In genomic region chr3:129424185-129424841, GRCh38 we compare ENCODE assay signal across 8 cellular contexts. TPM values are rescaled to one million over a fixed set of nuclear protein-coding genes. Genes with fewer than 3 reads are reported as not detected.
DNase-seq lines count a peak whose midpoint lies in the region; ATAC-seq and TF ChIP-seq lines count a peak whose summit lies in the region.

No MANE protein-coding gene starts in this region.

- H3K27me3 ChIP-seq in GM06990 (replicated peaks; ENCODE audit: control insufficient read depth, insufficient read depth, low read length) = no peaks in the 10 kb centered on the region
- no peaks in the 10 kb centered on the region for H3K27me3 ChIP-seq in foreskin keratinocyte
- H3K27me3 ChIP-seq in right atrium auricular region = no peaks in the 10 kb centered on the region

- H3K27ac ChIP-seq in foreskin keratinocyte = peak overlapping the region; percentile 88
- no peak overlapping the region for H3K27ac ChIP-seq in right atrium auricular region

- H3K4me1 ChIP-seq in foreskin keratinocyte (peaks cover 20% of the 10 kb centered on the region), right atrium auricular region (peaks cover 0 to 14% of the 10 kb centered on the region in 2 donors)

- no peak overlapping the region for H3K4me3 ChIP-seq in GM06990 (replicated peaks; ENCODE audit: low read depth, low read length)
- no peak overlapping the region for H3K4me3 ChIP-seq in right atrium auricular region

- no peaks in the 10 kb centered on the region; the same call in 1 of the 2 replicates for H3K36me3 ChIP-seq in GM06990 (ENCODE audit: control insufficient read depth, insufficient read depth, low read length)
- no peaks in the 10 kb centered on the region for H3K36me3 ChIP-seq in right atrium auricular region

- ATAC-seq in GM21529 (IDR thresholded peaks at IDR 0.05; ENCODE audit: unreplicated experiment) = peak; percentile 68
- ATAC-seq in foreskin keratinocyte = peak; percentile 82
- no peak for ATAC-seq in HG02840 (IDR thresholded peaks at IDR 0.05; ENCODE audit: low FRiP score, unreplicated experiment)

- peak; percentile 62 for DNase-seq in GM06990 (ENCODE audit: extremely low read depth, insufficient read length)
- DNase-seq in MV-4-11 (lab: John Stamatoyannopoulos, UW) = peak; percentile 97
- DNase-seq in foreskin keratinocyte = peak; percentile 90 to 98
- DNase-seq in NCI-H146 (lab: John Stamatoyannopoulos, UW) = no peak
- no peak for DNase-seq in epidermal melanocyte (ENCODE audit: insufficient read length, low spot score)
- DNase-seq in right atrium auricular region (ENCODE audit: low spot score) = no peak

- TF ChIP-seq CTCF in GM06990 (IDR thresholded peaks at IDR 0.05; ENCODE audit: insufficient read depth, low read length, poor library complexity, severe bottlenecking) = no peak
- no peak for TF ChIP-seq CTCF in foreskin keratinocyte (conservative IDR thresholded peaks at IDR 0.05)
- TF ChIP-seq CTCF in right atrium auricular region (IDR thresholded peaks at IDR 0.05) = no peak

- H3K9me3 ChIP-seq in right atrium auricular region = no peaks in the 10 kb centered on the region

RNA-seq across cellular contexts. Expression of gene EFCAB12, which starts 4.1 kb away (rescaled TPM):
- total RNA-seq in foreskin keratinocyte = 0.24 and 0.32 TPM in 2 replicates
- 0.20 and 0.27 TPM in 2 replicates for polyA plus RNA-seq in foreskin keratinocyte
- total RNA-seq in right atrium auricular region = under 1 TPM in 1 of 2 donors, not detected in 1; 0.28 TPM

RNA-seq across cellular contexts. Expression of gene MBD4, which starts 15.4 kb away (rescaled TPM):
- total RNA-seq in foreskin keratinocyte (24.0 and 26.5 TPM in 2 replicates), right atrium auricular region (10 to 100 TPM; 17.8 to 26.4 TPM)
- polyA plus RNA-seq in foreskin keratinocyte = 13.1 and 16.9 TPM in 2 replicates

RNA-seq across cellular contexts. Expression of gene IFT122, which starts 15.7 kb away (rescaled TPM):
- total RNA-seq in foreskin keratinocyte (8.8 and 10.6 TPM in 2 replicates), right atrium auricular region (10 to 100 TPM; 18.5 to 36.9 TPM)
- 5.6 and 5.8 TPM in 2 replicates for polyA plus RNA-seq in foreskin keratinocyte

Comparison
In these comparisons a context has a peak if more than half of its experiments do, and no peak if none do; other contexts are left out.
1. DNase-seq: peak in GM06990 (single experiment), MV-4-11 (single experiment) and foreskin keratinocyte (2 of 2); none in NCI-H146 (single experiment), epidermal melanocyte (single experiment) and right atrium auricular region (single experiment).